8 cellular contexts compared by ENCODE assay signal in the genomic region with DNA sequence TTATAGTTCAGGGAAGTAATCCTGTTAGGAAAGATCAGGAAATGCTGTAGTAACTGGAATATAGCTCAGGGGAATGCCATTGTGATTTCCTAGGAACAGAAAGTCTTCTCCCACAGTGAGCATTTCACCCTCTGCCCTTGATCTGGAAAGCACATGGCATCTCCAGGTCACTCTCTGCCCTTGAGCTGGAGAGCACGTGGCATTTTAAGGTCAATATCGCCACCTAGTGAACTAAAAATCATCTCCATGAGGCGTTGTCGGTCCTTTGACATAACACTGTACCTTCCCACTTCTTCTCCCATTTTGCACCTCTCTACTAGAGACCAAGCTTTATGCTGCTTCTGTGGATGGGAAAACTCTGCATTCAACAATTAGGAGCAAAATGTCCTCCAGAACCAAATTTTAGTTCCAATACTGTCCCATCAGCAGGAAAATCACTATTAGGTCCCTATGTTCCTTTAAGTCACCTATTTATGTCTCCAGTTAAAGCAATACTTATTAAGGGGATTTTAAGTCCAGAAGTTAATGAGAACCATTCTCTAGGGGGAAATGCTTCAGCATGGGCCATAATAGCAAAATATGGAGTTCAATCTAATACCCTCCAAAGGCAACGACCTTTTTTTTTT. TPM values are rescaled to one million over a fixed set of nuclear protein-coding genes. Genes with fewer than 3 reads are reported as not detected.
DNase-seq lines count a peak whose midpoint lies in the region; ATAC-seq and TF ChIP-seq lines count a peak whose summit lies in the region.

No MANE protein-coding gene starts in this region.

- WGBS in thyroid gland, 2 donors, result 19 to 23% methylated on average over 5 of the region's 5 CpGs

- no peaks in the 10 kb centered on the region for H3K27me3 ChIP-seq in thyroid gland

- no peak for TF ChIP-seq POLR2A in thyroid gland (IDR thresholded peaks at IDR 0.05)

- ATAC-seq in HG03521 (IDR thresholded peaks at IDR 0.05; ENCODE audit: unreplicated experiment), result peak; percentile 75
- peak; percentile 97 for ATAC-seq in mucosa of descending colon

- H3K9me3 ChIP-seq in mucosa of descending colon (no peaks in the 10 kb centered on the region), thyroid gland (no peaks in the 10 kb centered on the region)

- DNase-seq in CMK (ENCODE audit: low read depth) (peak; percentile 14), GM19240 (ENCODE audit: insufficient read length, low spot score) (peak; percentile 51), NCI-H460 (ENCODE audit: extremely low read depth, low read depth) (peak; percentile 69), epidermal melanocyte (ENCODE audit: insufficient read length, low spot score) (peak; percentile 50), mucosa of descending colon (peak in 1 of 3 donors; percentile 68), thyroid gland (peak; percentile 48 to 54)

- H3K4me3 ChIP-seq in WI38 (ENCODE audit: low read depth, low read length), result no peak overlapping the region
- no peak overlapping the region for H3K4me3 ChIP-seq in mucosa of descending colon
- no peak overlapping the region for H3K4me3 ChIP-seq in thyroid gland (replicated peaks in 1 of 3)

- H3K4me1 ChIP-seq in mucosa of descending colon (ENCODE audit: low read depth), result no peaks in the 10 kb centered on the region
- peaks cover 9 to 18% of the 10 kb centered on the region in 2 donors for H3K4me1 ChIP-seq in thyroid gland

- no peaks in the 10 kb centered on the region for H3K36me3 ChIP-seq in mucosa of descending colon (ENCODE audit: low read depth)
- no peaks in the 10 kb centered on the region for H3K36me3 ChIP-seq in thyroid gland

- intact Hi-C loops in mucosa of descending colon (cut with DNase I, micrococcal nuclease) (loop anchor here in 1 of 2 donors (10.0 kb wide), 1 partner anchor 165 kb away; no protein-coding TSS in a partner anchor), thyroid gland (cut with DNase I) (loop anchor here (5.0 to 10.0 kb wide), 2 partner anchors 95 to 153 kb away; no protein-coding TSS in a partner anchor)

- TF ChIP-seq CTCF in WI38 (IDR thresholded peaks at IDR 0.05; ENCODE audit: low read depth, low read length) (peak; percentile 45; the same call in 1 of the 2 replicates), mucosa of descending colon (IDR thresholded peaks at IDR 0.05) (peak; percentile 18), thyroid gland (IDR thresholded peaks at IDR 0.05) (peak; percentile 13 to 89 (median 66))

- no peak overlapping the region for H3K27ac ChIP-seq in thyroid gland

RNA-seq across cellular contexts. Expression of a gene that starts 54.7 kb away (rescaled TPM):
- 13.7 and 15.6 TPM in 2 replicates for total RNA-seq in NCI-H460 (2014; rRNA removed; shearing (Covaris generic))
- polyA plus RNA-seq in NCI-H460 (2014; cell fraction: nucleus; rRNA removed), result 60.6 and 61.2 TPM in 2 replicates
- 10 to 100 TPM; 44.7 to 45.4 (median 45.1) TPM for total RNA-seq in mucosa of descending colon
- total RNA-seq in thyroid gland, result 10 to 100 TPM; 23.6 to 36.7 (median 29.5) TPM
